ENCODE assay signal across 20 cellular contexts in genomic region chr4:42359686-42360085, GRCh38. TPM values are rescaled to one million over a fixed set of nuclear protein-coding genes. Genes with fewer than 3 reads are reported as not detected.
DNase-seq lines count a peak whose midpoint lies in the region; ATAC-seq and TF ChIP-seq lines count a peak whose summit lies in the region.
"Had no signal": no experiment of that assay in that cellular context is flagged by ENCODE, and none has a peak within 500 bp of the region (broad histone marks: within the 10 kb centered on the region; RNA-seq: fewer than 3 reads in every experiment).

No MANE protein-coding gene starts in this region.

- peaks cover 0 to 11% (median 7%) of the 10 kb centered on the region in 4 donors for H3K4me1 ChIP-seq in esophagus muscularis mucosa
- H3K4me1 ChIP-seq in psoas muscle = no peaks in the 10 kb centered on the region
- H3K4me1 ChIP-seq in gastrocnemius medialis = no peaks in the 10 kb centered on the region
- H3K4me1 ChIP-seq: BLaER1, neural progenitor cell had no signal

- DNase-seq in AG10803 (ENCODE audit: low read depth) = peak; percentile 3
- peak; percentile 74 for DNase-seq in OCI-M1 (lab: John Stamatoyannopoulos, UW)
- no peak for DNase-seq in esophagus muscularis mucosa (ENCODE audit: extremely low spot score)
- no peak for DNase-seq in psoas muscle
- no peak for DNase-seq in NOMO-1 treated with dmso at 0.1 percent for 144 hours (lab: John Stamatoyannopoulos, UW; ENCODE audit: unreplicated experiment)
- no peak for DNase-seq in NCI-H2107 (lab: John Stamatoyannopoulos, UW)
- DNase-seq in NCI-H1436 (lab: John Stamatoyannopoulos, UW) = no peak
- DNase-seq in gastrocnemius medialis = no peak
- DNase-seq: activated CD8-positive, alpha-beta memory T cell treated with anti-CD3 and anti-CD28 coated beads for 24 hours; amniotic stem cell; cortex of kidney; DMS79; GOT3; KG1; NCI-H446 treated with DMSO at 0.1 percent for 48 hours; stimulated activated CD4-positive, alpha-beta T cell treated with anti-CD3 and anti-CD28 coated beads, Interleukin-2, amount 100 ng/mL, for 48 hours; trophoblast cell had no signal

- H3K4me3 ChIP-seq in AG10803 (ENCODE audit: low read length) (peak overlapping the region; percentile 5), esophagus muscularis mucosa (peak overlapping the region; percentile 23 to 35 (median 28)), psoas muscle (peak overlapping the region; percentile 28), gastrocnemius medialis (no peak overlapping the region)
- H3K4me3 ChIP-seq: BLaER1, neural progenitor cell had no signal

- no peak for ATAC-seq in psoas muscle
- ATAC-seq in gastrocnemius medialis = no peak
- ATAC-seq: activated T-helper 17 cell treated with anti-CD3 and anti-CD28 coated beads, Interleukin-2, amount 50 U/mL, for 72 hours had no signal

- H3K9me3 ChIP-seq in esophagus muscularis mucosa = no peaks in the 10 kb centered on the region
- H3K9me3 ChIP-seq in psoas muscle = no peaks in the 10 kb centered on the region
- no peaks in the 10 kb centered on the region for H3K9me3 ChIP-seq in gastrocnemius medialis
- H3K9me3 ChIP-seq: BLaER1 had no signal

- H3K27me3 ChIP-seq in esophagus muscularis mucosa (no peaks in the 10 kb centered on the region), psoas muscle (ENCODE audit: insufficient read depth in 3 of 3, low read length in 2 of 3) (peaks cover 0 to 17% (median 6%) of the 10 kb centered on the region in 3 donors), gastrocnemius medialis (no peaks in the 10 kb centered on the region)
- H3K27me3 ChIP-seq: BLaER1, neural progenitor cell had no signal

- no peak for TF ChIP-seq EP300 in esophagus muscularis mucosa (IDR thresholded peaks at IDR 0.05)

- intact Hi-C loops in esophagus muscularis mucosa (cut with DNase I) (no loop called here), psoas muscle (cut with DNase I) (no loop called here), gastrocnemius medialis (cut with DNase I; ENCODE audit: low total_unique reads) (no loop called here)

- peak overlapping the region in 3 of 4 donors; percentile 3 to 24 (median 11) for H3K27ac ChIP-seq in esophagus muscularis mucosa (replicated peaks in 1 of 4)
- H3K27ac ChIP-seq in psoas muscle = no peak overlapping the region
- H3K27ac ChIP-seq in gastrocnemius medialis = no peak overlapping the region
- H3K27ac ChIP-seq: BLaER1, neural progenitor cell had no signal

- in situ Hi-C loops in gastrocnemius medialis (cut with MboI; ENCODE audit: low sequenced_read_pairs in 4 of 4) = no loop called here

- 36% methylated on average over 5 of the region's 5 CpGs for WGBS in esophagus muscularis mucosa
- WGBS in psoas muscle, 3 donors = 70 to 80% (median 73%) methylated on average over 5 of the region's 5 CpGs

- TF ChIP-seq POLR2A in esophagus muscularis mucosa (IDR thresholded peaks at IDR 0.05; ENCODE audit: low read depth) (no peak), gastrocnemius medialis (IDR thresholded peaks at IDR 0.05) (no peak)

- no peak for TF ChIP-seq CTCF in AG10803 (conservative IDR thresholded peaks at IDR 0.05; ENCODE audit: low read length)
- TF ChIP-seq CTCF in esophagus muscularis mucosa (IDR thresholded peaks at IDR 0.05) = no peak
- TF ChIP-seq CTCF in psoas muscle (IDR thresholded peaks at IDR 0.05) = no peak
- TF ChIP-seq CTCF in gastrocnemius medialis (IDR thresholded peaks at IDR 0.05 in 4 of 5, conservative IDR thresholded peaks at IDR 0.05 in 1 of 5) = no peak

- H3K36me3 ChIP-seq in esophagus muscularis mucosa (no peaks in the 10 kb centered on the region), psoas muscle (ENCODE audit: insufficient read depth in 1 of 2, low read depth in 1 of 2) (no peaks in the 10 kb centered on the region), gastrocnemius medialis (no peaks in the 10 kb centered on the region)
- H3K36me3 ChIP-seq: BLaER1, neural progenitor cell had no signal

RNA-seq across cellular contexts. Expression of gene SHISA3, which starts 37.6 kb away (rescaled TPM):
- 10 to 100 TPM in 3 of 4 donors, 1 to 10 TPM in 1; 9.1 to 38.6 (median 19.8) TPM for total RNA-seq in esophagus muscularis mucosa
- total RNA-seq in psoas muscle = under 1 TPM in 3 of 4 donors, not detected in 1; 0.36 to 0.90 (median 0.54) TPM
- 1 to 10 TPM in 1 of 3 donors, under 1 TPM in 2; 0.35 to 1.5 (median 0.74) TPM for polyA plus RNA-seq in psoas muscle
- total RNA-seq in gastrocnemius medialis = 1 to 10 TPM in 3 of 4 donors, under 1 TPM in 1; 0.31 to 2.1 (median 1.2) TPM
- total RNA-seq: activated T-helper 17 cell treated with anti-CD3 and anti-CD28 coated beads, Interleukin-2, amount 50 U/mL, for 72 hours had no signal

Comparison
In these comparisons a context has a peak if more than half of its experiments do, and no peak if none do; other contexts are left out.
1. DNase-seq: peak in AG10803 (single experiment) and OCI-M1 (single experiment); none in esophagus muscularis mucosa (single experiment), psoas muscle (0 of 2), NOMO-1 treated with dmso at 0.1 percent for 144 hours (single experiment), NCI-H2107 (single experiment), NCI-H1436 (single experiment) and gastrocnemius medialis (0 of 2).
2. H3K4me3 ChIP-seq: peak in AG10803 (single experiment), esophagus muscularis mucosa (4 of 4) and psoas muscle (single experiment); none in gastrocnemius medialis (0 of 4).
3. H3K27ac ChIP-seq: peak in esophagus muscularis mucosa (3 of 4); none in psoas muscle (single experiment) and gastrocnemius medialis (0 of 4).